In genomic region chr17:77999413-78000173, GRCh38 we compare ENCODE assay signal across 1 cellular context.
TF ChIP-seq lines count a peak whose summit lies in the region.

No MANE protein-coding gene starts in this region.

TF ChIP-seq in K562, 482 proteins besides CTCF, POLR2A, EP300 and RAD21 (continued from another document):
- TF ChIP-seq ATF3 (IDR thresholded peaks at IDR 0.05) (peak; percentile 26; the same call in 1 of the 2 replicates), ATF3 (CRISPR knock-in tag; conservative IDR thresholded peaks at IDR 0.05) (no peak), STAT6 (CRISPR knock-in tag; IDR thresholded peaks at IDR 0.05) (no peak), JUND (IDR thresholded peaks at IDR 0.05; ENCODE audit: borderline replicate concordance, low read depth, low read length) (0 out of 2 replicates have a peak, but pooled peaks have one; percentile 2), JUND (tag; IDR thresholded peaks at IDR 0.05; ENCODE audit: borderline replicate concordance, low read depth, low read length) (peak; percentile 44; the same call in 1 of the 3 replicates), GABPB1 (CRISPR knock-in tag; IDR thresholded peaks at IDR 0.05) (no peak), BCLAF1 (IDR thresholded peaks at IDR 0.05; ENCODE audit: borderline replicate concordance in 1 of 2, control insufficient read depth in 1 of 2, low read depth in 2 of 2, low read length in 1 of 2) (no peak), ZKSCAN3 (CRISPR knock-in tag; IDR thresholded peaks at IDR 0.05) (no peak), MYBL2 (IDR thresholded peaks at IDR 0.05; ENCODE audit: low read depth) (no peak), MYBL2 (CRISPR knock-in tag; IDR thresholded peaks at IDR 0.05; ENCODE audit: borderline replicate concordance) (no peak), MEF2D (tag; conservative IDR thresholded peaks at IDR 0.05; ENCODE audit: low read depth) (no peak), THRA (IDR thresholded peaks at IDR 0.05) (no peak), NR3C1 (CRISPR knock-in tag; IDR thresholded peaks at IDR 0.05) (no peak), MTA3 (IDR thresholded peaks at IDR 0.05; ENCODE audit: borderline replicate concordance) (no peak)
